ENCODE assay signal across 9 cellular contexts in the genomic region with DNA sequence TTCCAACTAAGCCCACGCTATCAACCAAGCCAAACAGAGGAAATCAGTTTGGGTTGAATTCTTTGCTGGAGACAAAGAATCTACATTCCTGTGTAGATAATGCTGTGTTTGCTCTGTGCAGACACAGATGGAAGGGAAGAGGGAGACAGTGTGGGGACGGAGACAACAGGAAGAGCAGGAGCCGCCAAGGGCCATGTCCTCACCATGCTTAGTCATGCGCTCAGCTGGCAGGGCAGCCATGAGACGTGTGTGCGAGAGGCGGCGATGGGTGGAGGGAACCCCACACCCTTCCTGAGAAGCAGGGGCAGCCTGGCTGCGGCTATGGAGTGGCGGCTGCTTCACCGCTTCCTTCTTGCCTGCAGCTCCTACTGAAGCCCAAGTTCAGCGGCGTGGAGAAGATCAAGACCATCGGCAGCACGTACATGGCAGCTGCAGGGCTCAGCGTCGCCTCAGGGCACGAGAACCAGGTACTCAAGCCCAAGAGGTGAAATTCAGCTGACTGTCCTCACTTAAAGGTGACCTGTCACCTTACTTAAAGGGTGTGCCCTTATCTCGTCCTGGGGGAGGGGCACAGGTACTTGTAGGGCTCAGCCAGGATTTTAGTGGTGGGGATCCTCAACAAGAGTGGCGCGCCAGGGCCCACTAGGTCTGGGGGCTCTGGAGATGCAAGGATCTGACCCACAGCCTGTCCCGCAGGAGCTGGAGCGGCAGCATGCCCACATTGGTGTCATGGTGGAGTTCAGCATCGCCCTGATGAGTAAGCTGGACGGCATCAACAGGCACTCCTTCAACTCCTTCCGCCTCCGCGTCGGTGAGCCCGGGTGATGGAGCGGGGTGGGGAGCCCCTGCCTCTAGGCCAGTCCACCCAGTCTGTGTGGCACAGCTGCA. TPM values are rescaled to one million over a fixed set of nuclear protein-coding genes. Genes with fewer than 3 reads are reported as not detected.
A peak's percentile ranks its signal among the peaks of the same experiment; 100 is the strongest.
DNase-seq lines count a peak whose midpoint lies in the region; ATAC-seq and TF ChIP-seq lines count a peak whose summit lies in the region.
"Had no signal": no experiment of that assay in that cellular context is flagged by ENCODE, and none has a peak within 500 bp of the region (broad histone marks: within the 10 kb centered on the region; RNA-seq: fewer than 3 reads in every experiment).

No MANE protein-coding gene starts in this region.

- no peak for TF ChIP-seq CTCF in activated B cell treated with CpG ODN at 0.5 μM for 24 hours (IDR thresholded peaks at IDR 0.05)

- POLR2A ChIA-PET in activated B cell treated with CpG ODN at 0.5 μM for 24 hours (lab: Charles Lee) = interaction anchor here (1.3 kb wide), 1 partner anchor 35 kb away, joined by 4 read pairs; no protein-coding TSS in a partner anchor

- H3K27me3 Mint-ChIP-seq in activated B cell treated with CpG ODN at 0.5 μM for 24 hours = no peaks in the 10 kb centered on the region
- H3K27me3 Mint-ChIP-seq in natural killer cell treated with Interleukin-12 subunit alpha and Interleukin-12 subunit beta and Interleukin-15 and Interleukin-18, amount 100 ng/mL, for 72 hours = no peaks in the 10 kb centered on the region

- H3K9me3 Mint-ChIP-seq in activated B cell treated with CpG ODN at 0.5 μM for 24 hours = no peaks in the 10 kb centered on the region
- no peaks in the 10 kb centered on the region for H3K9me3 Mint-ChIP-seq in natural killer cell treated with Interleukin-12 subunit alpha and Interleukin-12 subunit beta and Interleukin-15 and Interleukin-18, amount 100 ng/mL, for 72 hours

- ATAC-seq in activated B cell treated with CpG ODN at 0.5 μM for 24 hours (ENCODE audit: low read depth) (peak; percentile 49), HG03571 (IDR thresholded peaks at IDR 0.05; ENCODE audit: unreplicated experiment) (no peak), HG02852 (IDR thresholded peaks at IDR 0.05; ENCODE audit: unreplicated experiment) (no peak), GM19351 (IDR thresholded peaks at IDR 0.05; ENCODE audit: unreplicated experiment) (no peak)
- ATAC-seq in natural killer cell treated with Interleukin-12 subunit alpha and Interleukin-12 subunit beta and Interleukin-15 and Interleukin-18, amount 100 ng/mL, for 72 hours = peak; percentile 89 to 92
- ATAC-seq: Panc1 had no signal

- peaks cover 85% of the 10 kb centered on the region for H3K36me3 Mint-ChIP-seq in activated B cell treated with CpG ODN at 0.5 μM for 24 hours (ENCODE audit: low read depth)
- peaks cover 5% of the 10 kb centered on the region for H3K36me3 Mint-ChIP-seq in natural killer cell treated with Interleukin-12 subunit alpha and Interleukin-12 subunit beta and Interleukin-15 and Interleukin-18, amount 100 ng/mL, for 72 hours

- intact Hi-C loops in activated B cell treated with CpG ODN at 0.5 μM for 24 hours (cut with micrococcal nuclease) = loop anchor here (2.0 kb wide), 1 partner anchor 13 kb away; no protein-coding TSS in a partner anchor

- peaks cover 9% of the 10 kb centered on the region for H3K4me1 Mint-ChIP-seq in activated B cell treated with CpG ODN at 0.5 μM for 24 hours
- peaks cover 27 to 28% of the 10 kb centered on the region in 2 donors for H3K4me1 Mint-ChIP-seq in natural killer cell treated with Interleukin-12 subunit alpha and Interleukin-12 subunit beta and Interleukin-15 and Interleukin-18, amount 100 ng/mL, for 72 hours (ENCODE audit: low read depth in 2 of 2)

- peak overlapping the region; percentile 57 for H3K27ac Mint-ChIP-seq in activated B cell treated with CpG ODN at 0.5 μM for 24 hours
- H3K27ac Mint-ChIP-seq in natural killer cell treated with Interleukin-12 subunit alpha and Interleukin-12 subunit beta and Interleukin-15 and Interleukin-18, amount 100 ng/mL, for 72 hours = peak overlapping the region; percentile 78 to 98

- no peak overlapping the region for H3K4me3 Mint-ChIP-seq in activated B cell treated with CpG ODN at 0.5 μM for 24 hours
- peak overlapping the region; percentile 58 for H3K4me3 Mint-ChIP-seq in natural killer cell treated with Interleukin-12 subunit alpha and Interleukin-12 subunit beta and Interleukin-15 and Interleukin-18, amount 100 ng/mL, for 72 hours

- CTCF ChIA-PET in activated B cell treated with CpG ODN at 0.5 μM for 24 hours (lab: Charles Lee) = interaction anchor here (0.6 to 1.6 kb wide), 4 partner anchors 13 to 491 kb away, joined by 3 to 12 read pairs (median 4); no protein-coding TSS in a partner anchor

- peak; percentile 95 for DNase-seq in AG20443 (ENCODE audit: low spot score)
- peak; percentile 14 for DNase-seq in activated B cell treated with CpG ODN at 0.5 μM for 24 hours
- peak; percentile 24 for DNase-seq in effector CD4-positive, alpha-beta T cell
- peak; percentile 82 for DNase-seq in natural killer cell treated with Interleukin-12 subunit alpha and Interleukin-12 subunit beta and Interleukin-15 and Interleukin-18, amount 100 ng/mL, for 72 hours (ENCODE audit: low spot score)
- no peak for DNase-seq in NCI-H446 treated with DMSO at 0.1 percent for 48 hours (lab: John Stamatoyannopoulos, UW)

RNA-seq across cellular contexts. Expression of a gene that starts 47.5 kb away (rescaled TPM):
- total RNA-seq in activated B cell treated with CpG ODN at 0.5 μM for 24 hours = 109 and 128 TPM in 2 replicates
- 100 to 1,000 TPM; 135 to 186 TPM for total RNA-seq in natural killer cell treated with Interleukin-12 subunit alpha and Interleukin-12 subunit beta and Interleukin-15 and Interleukin-18, amount 100 ng/mL, for 72 hours

RNA-seq across cellular contexts. Expression of a gene that starts 54.9 kb away (rescaled TPM):
- 60.3 and 65.2 TPM in 2 replicates for total RNA-seq in activated B cell treated with CpG ODN at 0.5 μM for 24 hours
- total RNA-seq in natural killer cell treated with Interleukin-12 subunit alpha and Interleukin-12 subunit beta and Interleukin-15 and Interleukin-18, amount 100 ng/mL, for 72 hours = 10 to 100 TPM; 64.1 to 91.4 TPM

Comparison
In these comparisons a context has a peak if more than half of its experiments do, and no peak if none do; other contexts are left out.
1. ATAC-seq: peak in activated B cell treated with CpG ODN at 0.5 μM for 24 hours (single experiment) and natural killer cell treated with Interleukin-12 subunit alpha and Interleukin-12 subunit beta and Interleukin-15 and Interleukin-18, amount 100 ng/mL, for 72 hours (2 of 2); none in HG03571 (single experiment), HG02852 (single experiment) and GM19351 (single experiment).